ENCODE assay signal across 14 cellular contexts in the genomic region with DNA sequence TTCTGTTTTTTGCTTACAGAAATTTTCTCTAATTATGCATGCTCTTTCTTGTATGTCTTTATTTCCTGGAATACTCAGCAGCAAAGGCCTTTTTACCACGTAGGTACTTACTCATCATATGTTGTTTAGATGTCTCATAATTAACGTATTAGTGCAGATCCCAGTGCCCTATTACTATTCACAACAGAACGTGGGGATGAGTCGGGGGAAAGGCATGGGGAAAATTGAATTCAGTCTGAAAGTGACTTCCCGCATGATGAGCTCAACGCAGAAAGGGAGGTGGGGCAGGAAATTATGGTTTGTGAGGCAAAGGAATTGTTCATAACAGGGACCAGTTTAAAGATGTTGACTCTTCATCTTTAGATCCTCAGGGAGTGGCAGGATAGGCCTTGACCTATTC. TPM values are rescaled to one million over a fixed set of nuclear protein-coding genes. Genes with fewer than 3 reads are reported as not detected.
DNase-seq lines count a peak whose midpoint lies in the region; ATAC-seq and TF ChIP-seq lines count a peak whose summit lies in the region.
"Had no signal": no experiment of that assay in that cellular context is flagged by ENCODE, and none has a peak within 500 bp of the region (broad histone marks: within the 10 kb centered on the region; RNA-seq: fewer than 3 reads in every experiment).

No MANE protein-coding gene starts in this region.

- H3K27me3 Mint-ChIP-seq in MCF 10A (ENCODE audit: insufficient read depth, unreplicated experiment), result no peaks in the 10 kb centered on the region
- peaks cover 6% of the 10 kb centered on the region for H3K27me3 Mint-ChIP-seq in activated T-helper 17 cell treated with anti-CD3 and anti-CD28 coated beads, Interleukin-2, amount 50 U/mL, for 72 hours

- H3K27ac ChIP-seq in breast epithelium (no peak overlapping the region), coronary artery (no peak overlapping the region), colonic mucosa (no peak overlapping the region)
- H3K27ac ChIP-seq: adrenal gland had no signal

- H3K27ac Mint-ChIP-seq in MCF 10A (ENCODE audit: low read depth, unreplicated experiment), result peak overlapping the region; percentile 93
- no peak overlapping the region for H3K27ac Mint-ChIP-seq in activated T-helper 17 cell treated with anti-CD3 and anti-CD28 coated beads, Interleukin-2, amount 50 U/mL, for 72 hours

- H3K9me3 ChIP-seq in breast epithelium (no peaks in the 10 kb centered on the region), colonic mucosa (no peaks in the 10 kb centered on the region)
- H3K9me3 ChIP-seq: adrenal gland had no signal

- ATAC-seq in activated T-helper 17 cell treated with anti-CD3 and anti-CD28 coated beads, Interleukin-2, amount 50 U/mL, for 72 hours (replicated peaks), result peak; percentile 45

- no peaks in the 10 kb centered on the region for H3K4me1 ChIP-seq in breast epithelium
- H3K4me1 ChIP-seq in colonic mucosa, result no peaks in the 10 kb centered on the region
- H3K4me1 ChIP-seq: adrenal gland had no signal

- TF ChIP-seq POLR2A in breast epithelium (IDR thresholded peaks at IDR 0.05), result no peak

- no peaks in the 10 kb centered on the region for H3K27me3 ChIP-seq in breast epithelium
- no peaks in the 10 kb centered on the region for H3K27me3 ChIP-seq in colonic mucosa
- H3K27me3 ChIP-seq: adrenal gland had no signal

- POLR2A ChIA-PET in MCF 10A (lab: Yijun Ruan, JAX), result interaction anchor here (0.7 to 1.2 kb wide), 3 partner anchors 12 to 129 kb away, joined by 3 to 4 read pairs (median 4); no protein-coding TSS in a partner anchor

- H3K4me1 Mint-ChIP-seq in MCF 10A (ENCODE audit: insufficient read depth, unreplicated experiment), result peaks cover 14% of the 10 kb centered on the region
- H3K4me1 Mint-ChIP-seq in activated T-helper 17 cell treated with anti-CD3 and anti-CD28 coated beads, Interleukin-2, amount 50 U/mL, for 72 hours, result no peaks in the 10 kb centered on the region

- intact Hi-C loops in MCF 10A (cut with micrococcal nuclease) (no loop called here), breast epithelium (cut with DNase I; ENCODE audit: low total_unique reads) (no loop called here), colonic mucosa (cut with DNase I) (no loop called here)

- CTCF ChIA-PET in MCF 10A (lab: Yijun Ruan, JAX), result interaction anchor here (0.9 to 1.7 kb wide), 3 partner anchors 10 to 24 kb away, joined by 3 to 5 read pairs (median 4); no protein-coding TSS in a partner anchor

- H3K4me3 ChIP-seq in breast epithelium (no peak overlapping the region), coronary artery (no peak overlapping the region), colonic mucosa (no peak overlapping the region)
- H3K4me3 ChIP-seq: adrenal gland had no signal

- BruUV-seq in MCF 10A (replicated peaks; lab: Mats Ljungman, UMichigan), result no TSS peak

- TF ChIP-seq CTCF in MCF 10A (IDR thresholded peaks at IDR 0.05; ENCODE audit: unreplicated experiment) (no peak), breast epithelium (IDR thresholded peaks at IDR 0.05) (no peak), coronary artery (IDR thresholded peaks at IDR 0.05) (no peak), colonic mucosa (IDR thresholded peaks at IDR 0.05) (no peak)

- H3K36me3 ChIP-seq in breast epithelium, result no peaks in the 10 kb centered on the region
- no peaks in the 10 kb centered on the region for H3K36me3 ChIP-seq in colonic mucosa
- H3K36me3 ChIP-seq: adrenal gland had no signal

- H3K9me3 Mint-ChIP-seq in MCF 10A (ENCODE audit: unreplicated experiment), result no peaks in the 10 kb centered on the region
- H3K9me3 Mint-ChIP-seq in activated T-helper 17 cell treated with anti-CD3 and anti-CD28 coated beads, Interleukin-2, amount 50 U/mL, for 72 hours, result no peaks in the 10 kb centered on the region

- peak; percentile 66 for DNase-seq in MCF 10A (ENCODE audit: unreplicated experiment)
- no peak for DNase-seq in breast epithelium (ENCODE audit: low spot score in 2 of 2)
- peak; percentile 32 for DNase-seq in hepatic stellate cell (ENCODE audit: low spot score)
- no peak for DNase-seq in cerebellar nuclear complex (lab: John Stamatoyannopoulos, UW)
- DNase-seq in coronary artery (ENCODE audit: low spot score), result no peak
- no peak for DNase-seq in colonic mucosa
- no peak for DNase-seq in NCI-H526 treated with DMSO at 0.1 percent for 48 hours (lab: John Stamatoyannopoulos, UW)
- DNase-seq: ACHN; activated CD4-positive, alpha-beta T cell treated with anti-CD3 and anti-CD28 coated beads, Interleukin-2, amount 50 U/mL, for 4 hours; adrenal gland; hypothalamus; NCI-H1105 had no signal

- H3K4me3 Mint-ChIP-seq in MCF 10A (ENCODE audit: unreplicated experiment), result peak overlapping the region; percentile 35
- H3K4me3 Mint-ChIP-seq in activated T-helper 17 cell treated with anti-CD3 and anti-CD28 coated beads, Interleukin-2, amount 50 U/mL, for 72 hours, result no peak overlapping the region

- no peak overlapping the region for H3K9ac ChIP-seq in colonic mucosa (ENCODE audit: low read depth in 2 of 2, low read length in 2 of 2)

- no peaks in the 10 kb centered on the region for H3K36me3 Mint-ChIP-seq in MCF 10A (ENCODE audit: insufficient read depth, unreplicated experiment)
- no peaks in the 10 kb centered on the region for H3K36me3 Mint-ChIP-seq in activated T-helper 17 cell treated with anti-CD3 and anti-CD28 coated beads, Interleukin-2, amount 50 U/mL, for 72 hours (ENCODE audit: low read depth)

RNA-seq across cellular contexts. Expression of a gene that starts 1.9 kb away (rescaled TPM):
- total RNA-seq in MCF 10A (2022) (not detected in 2 replicates), breast epithelium (not detected), colonic mucosa (not detected)
- not detected for total RNA-seq in activated T-helper 17 cell treated with anti-CD3 and anti-CD28 coated beads, Interleukin-2, amount 50 U/mL, for 72 hours
- total RNA-seq: adrenal gland, urinary bladder had no signal

Comparison
In these comparisons a context has a peak if more than half of its experiments do, and no peak if none do; other contexts are left out.
1. DNase-seq: peak in MCF 10A (single experiment) and hepatic stellate cell (single experiment); none in breast epithelium (0 of 2), cerebellar nuclear complex (0 of 2), coronary artery (single experiment), colonic mucosa (single experiment) and NCI-H526 treated with DMSO at 0.1 percent for 48 hours (single experiment).